In the genomic region with DNA sequence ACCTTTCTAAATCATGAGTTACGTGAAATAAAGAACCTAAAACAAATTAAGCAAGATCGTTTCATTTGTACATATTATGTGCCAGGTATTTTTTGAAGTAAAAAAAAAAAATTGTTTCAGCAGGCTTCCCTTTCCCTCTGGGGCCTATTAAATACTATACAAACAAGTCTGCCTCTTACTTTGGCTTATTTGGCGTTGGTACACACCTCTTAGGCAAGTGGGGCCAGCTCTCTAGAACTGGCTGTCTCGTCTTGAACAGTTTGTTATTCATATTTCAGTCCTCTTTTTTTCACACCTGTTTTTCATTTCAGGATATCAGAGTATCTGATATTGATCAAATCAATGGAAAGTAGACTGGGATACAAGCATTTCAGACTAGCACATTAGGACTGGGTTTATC, we compare ENCODE assay signal across 23 cellular contexts. TPM values are rescaled to one million over a fixed set of nuclear protein-coding genes. Genes with fewer than 3 reads are reported as not detected.
DNase-seq lines count a peak whose midpoint lies in the region; ATAC-seq and TF ChIP-seq lines count a peak whose summit lies in the region.
"Had no signal": no experiment of that assay in that cellular context is flagged by ENCODE, and none has a peak within 500 bp of the region (broad histone marks: within the 10 kb centered on the region; RNA-seq: fewer than 3 reads in every experiment).

No MANE protein-coding gene starts in this region.

- TF ChIP-seq CTCF in lower lobe of right lung (IDR thresholded peaks at IDR 0.05) (no peak), breast epithelium (IDR thresholded peaks at IDR 0.05) (no peak)

- intact Hi-C loops in lower lobe of right lung (cut with DNase I) (no loop called here), breast epithelium (cut with DNase I; ENCODE audit: low total_unique reads) (no loop called here)

- H3K27ac ChIP-seq in lower lobe of right lung: no peak overlapping the region
- peak overlapping the region in 1 of 2 donors; percentile 27 for H3K27ac ChIP-seq in breast epithelium
- H3K27ac ChIP-seq: KMS-11, spleen had no signal

- no peak for TF ChIP-seq POLR2A in breast epithelium (IDR thresholded peaks at IDR 0.05)

- H3K27me3 ChIP-seq in lower lobe of right lung (ENCODE audit: low read depth) (no peaks in the 10 kb centered on the region), breast epithelium (no peaks in the 10 kb centered on the region)
- H3K27me3 ChIP-seq: spleen had no signal

- DNase-seq in DMS53 treated with DMSO at 0.1 percent for 48 hours (lab: John Stamatoyannopoulos, UW; ENCODE audit: unreplicated experiment): peak; percentile 12
- DNase-seq in NCI-H1436 (lab: John Stamatoyannopoulos, UW): peak; percentile 62
- DNase-seq in NCI-H526 (lab: John Stamatoyannopoulos, UW): peak; percentile 26 to 51
- DNase-seq in lower lobe of right lung: no peak
- no peak for DNase-seq in breast epithelium (ENCODE audit: low spot score in 2 of 2)
- no peak for DNase-seq in NCI-H524 treated with DMSO at 0.1 percent for 48 hours (lab: John Stamatoyannopoulos, UW)
- no peak for DNase-seq in middle frontal gyrus (ENCODE audit: extremely low spot score, low spot score)
- no peak for DNase-seq in HUDEP-2 (lab: John Stamatoyannopoulos, UW; ENCODE audit: unreplicated experiment in 76 of 76)
- DNase-seq: activated CD4-positive, CD25-positive, alpha-beta regulatory T cell treated with anti-CD3 and anti-CD28 coated beads, Interleukin-2, amount 50 U/mL, for 72 hours; activated CD8-positive, alpha-beta T cell treated with anti-CD3 and anti-CD28 coated beads, Interleukin-2, amount 10 ng/mL, durations not matched to agents 7 days and 5 days; activated T-cell treated with anti-CD3 and anti-CD28 coated beads, Interleukin-2, amount 50 U/mL, for 1 hour; CD4-positive, CD25-positive, alpha-beta regulatory T cell; MV-4-11; naive B cell; NCI-H345; nucleus accumbens; spleen; stimulated activated CD4-positive, alpha-beta T cell treated with anti-CD3 and anti-CD28 coated beads, Interleukin-4, amount 100 ng/mL, for 1 hour; stimulated activated naive CD4-positive, alpha-beta T cell had no signal

- H3K36me3 ChIP-seq in lower lobe of right lung: no peaks in the 10 kb centered on the region
- H3K36me3 ChIP-seq in breast epithelium: no peaks in the 10 kb centered on the region
- H3K36me3 ChIP-seq: spleen had no signal

- ATAC-seq in lower lobe of right lung: peak; percentile 49 to 85
- ATAC-seq: activated CD8-positive, alpha-beta T cell treated with anti-CD3 and anti-CD28 coated beads, Interleukin-2, amount 10 ng/mL, durations not matched to agents 7 days and 5 days; Right ventricle myocardium inferior had no signal

- H3K4me3 ChIP-seq in lower lobe of right lung: no peak overlapping the region
- H3K4me3 ChIP-seq in breast epithelium: no peak overlapping the region
- H3K4me3 ChIP-seq: spleen had no signal

- no peaks in the 10 kb centered on the region for H3K9me3 ChIP-seq in lower lobe of right lung
- H3K9me3 ChIP-seq in breast epithelium: no peaks in the 10 kb centered on the region
- H3K9me3 ChIP-seq: spleen had no signal

- peaks cover 5% of the 10 kb centered on the region for H3K4me1 ChIP-seq in lower lobe of right lung
- H3K4me1 ChIP-seq in breast epithelium: peaks cover 0 to 13% of the 10 kb centered on the region in 2 donors

RNA-seq across cellular contexts. Expression of a gene that starts 27.4 kb away (rescaled TPM):
- 54.5 TPM for total RNA-seq in lower lobe of right lung
- total RNA-seq in breast epithelium: 10 to 100 TPM; 32.8 to 54.4 (median 34.1) TPM

RNA-seq across cellular contexts. Expression of a gene that starts 40.1 kb away (rescaled TPM):
- 20.8 TPM for total RNA-seq in lower lobe of right lung
- total RNA-seq in breast epithelium: 10 to 100 TPM; 14.9 to 63.5 (median 35.7) TPM
- total RNA-seq: activated CD8-positive, alpha-beta T cell treated with anti-CD3 and anti-CD28 coated beads, Interleukin-2, amount 10 ng/mL, durations not matched to agents 7 days and 5 days; CD4-positive, CD25-positive, alpha-beta regulatory T cell; HT-29; OCI-LY7 had no signal

Comparison
In these comparisons a context has a peak if more than half of its experiments do, and no peak if none do; other contexts are left out.
1. DNase-seq: peak in DMS53 treated with DMSO at 0.1 percent for 48 hours (single experiment), NCI-H1436 (single experiment) and NCI-H526 (2 of 2); none in lower lobe of right lung (single experiment), breast epithelium (0 of 2), NCI-H524 treated with DMSO at 0.1 percent for 48 hours (single experiment), middle frontal gyrus (single experiment) and HUDEP-2 (0 of 76).